In genomic region chr20:40307937-40308478, GRCh38 we compare ENCODE assay signal across 26 cellular contexts.
"Had no signal": no experiment of that assay in that cellular context is flagged by ENCODE, and none has a peak within 500 bp of the region (broad histone marks: within the 10 kb centered on the region; RNA-seq: fewer than 3 reads in every experiment).

No MANE protein-coding gene starts in this region.

- ATAC-seq: T-helper 17 cell had no signal

- H3K4me1 Mint-ChIP-seq: activated B cell treated with CpG ODN at 0.5 μM for 24 hours; activated CD4-positive, alpha-beta T cell treated with anti-CD3 and anti-CD28 coated beads, Interleukin-2, amount 10 ng/mL, durations not matched to agents 24 days and 14 days; activated naive CD4-positive, alpha-beta T cell treated with anti-CD3 and anti-CD28 coated beads, Interleukin-2, amount 50 U/mL, for 24 hours; central memory CD8-positive, alpha-beta T cell; T-helper 17 cell had no signal

- H3K27ac ChIP-seq: breast epithelium, Peyer's patch, RWPE1 had no signal

- H3K27me3 Mint-ChIP-seq: activated B cell treated with CpG ODN at 0.5 μM for 24 hours; activated CD4-positive, alpha-beta T cell treated with anti-CD3 and anti-CD28 coated beads, Interleukin-2, amount 10 ng/mL, durations not matched to agents 24 days and 14 days; central memory CD8-positive, alpha-beta T cell; T-helper 17 cell had no signal

- H3K4me3 ChIP-seq: breast epithelium, MG63, Peyer's patch had no signal

- H3K4me1 ChIP-seq: breast epithelium, Peyer's patch had no signal

- H3K27me3 ChIP-seq: breast epithelium, MG63, Peyer's patch had no signal

- H3K36me3 Mint-ChIP-seq: activated naive CD4-positive, alpha-beta T cell treated with anti-CD3 and anti-CD28 coated beads, Interleukin-2, amount 50 U/mL, for 24 hours had no signal

- H3K36me3 ChIP-seq: breast epithelium, MG63, Peyer's patch had no signal

- H3K27ac Mint-ChIP-seq: activated B cell treated with CpG ODN at 0.5 μM for 24 hours; activated CD4-positive, alpha-beta T cell treated with anti-CD3 and anti-CD28 coated beads, Interleukin-2, amount 10 ng/mL, durations not matched to agents 24 days and 14 days; activated naive CD4-positive, alpha-beta T cell treated with anti-CD3 and anti-CD28 coated beads, Interleukin-2, amount 50 U/mL, for 24 hours; activated T-helper 2 cell treated with anti-CD3 and anti-CD28 coated beads, Interferon-gamma antibody, Interleukin-2, Interleukin-4, amounts not matched to agents 10 μg/mL and 5 μg/mL and 100 μg/mL, durations not matched to agents 14 hours and 24 hours and 36 hours; T-helper 17 cell had no signal

- H3K9me3 ChIP-seq: breast epithelium, MG63, Peyer's patch had no signal

- H3K9me3 Mint-ChIP-seq: activated B cell treated with CpG ODN at 0.5 μM for 24 hours; activated CD4-positive, alpha-beta T cell treated with anti-CD3 and anti-CD28 coated beads, Interleukin-2, amount 10 ng/mL, durations not matched to agents 24 days and 14 days; activated naive CD4-positive, alpha-beta T cell treated with anti-CD3 and anti-CD28 coated beads, Interleukin-2, amount 50 U/mL, for 24 hours; activated T-helper 2 cell treated with anti-CD3 and anti-CD28 coated beads, Interferon-gamma antibody, Interleukin-2, Interleukin-4, amounts not matched to agents 10 μg/mL and 5 μg/mL and 100 μg/mL, durations not matched to agents 14 hours and 24 hours and 36 hours; central memory CD8-positive, alpha-beta T cell had no signal

- H3K4me3 Mint-ChIP-seq: activated B cell treated with CpG ODN at 0.5 μM for 24 hours; activated CD4-positive, alpha-beta T cell treated with anti-CD3 and anti-CD28 coated beads, Interleukin-2, amount 10 ng/mL, durations not matched to agents 24 days and 14 days; activated naive CD4-positive, alpha-beta T cell treated with anti-CD3 and anti-CD28 coated beads, Interleukin-2, amount 50 U/mL, for 24 hours; central memory CD8-positive, alpha-beta T cell; T-helper 17 cell had no signal

- DNase-seq: activated B cell treated with CpG ODN at 0.5 μM for 24 hours; activated CD4-positive, alpha-beta T cell treated with anti-CD3 and anti-CD28 coated beads for 1 hour; activated CD4-positive, alpha-beta T cell treated with anti-CD3 and anti-CD28 coated beads, Interleukin-2, amount 10 ng/mL, durations not matched to agents 24 days and 14 days; activated CD4-positive, alpha-beta T cell treated with anti-CD3 and anti-CD28 coated beads, Interleukin-2, amount 50 U/mL, for 48 hours; activated CD8-positive, alpha-beta memory T cell treated with anti-CD3 and anti-CD28 coated beads for 24 hours; activated T-cell treated with anti-CD3 and anti-CD28 coated beads for 4 hours; activated T-cell treated with anti-CD3 and anti-CD28 coated beads, Interleukin-2, amount 50 U/mL, for 48 hours; aorta; MG63; MV-4-11; NCI-H1092 treated with DMSO at 0.1 percent for 48 hours; NCI-H1417 treated with DMSO at 0.1 percent for 48 hours; NCI-H1694; NCI-H2029; NCI-H2107; NCI-H2171 treated with DMSO at 0.1 percent for 48 hours; NCI-H510A treated with DMSO at 0.1 percent for 48 hours; Peyer's patch; SHP77; T-helper 17 cell; T-helper 9 cell had no signal
